1 cellular context compared by ENCODE assay signal in the genomic region with DNA sequence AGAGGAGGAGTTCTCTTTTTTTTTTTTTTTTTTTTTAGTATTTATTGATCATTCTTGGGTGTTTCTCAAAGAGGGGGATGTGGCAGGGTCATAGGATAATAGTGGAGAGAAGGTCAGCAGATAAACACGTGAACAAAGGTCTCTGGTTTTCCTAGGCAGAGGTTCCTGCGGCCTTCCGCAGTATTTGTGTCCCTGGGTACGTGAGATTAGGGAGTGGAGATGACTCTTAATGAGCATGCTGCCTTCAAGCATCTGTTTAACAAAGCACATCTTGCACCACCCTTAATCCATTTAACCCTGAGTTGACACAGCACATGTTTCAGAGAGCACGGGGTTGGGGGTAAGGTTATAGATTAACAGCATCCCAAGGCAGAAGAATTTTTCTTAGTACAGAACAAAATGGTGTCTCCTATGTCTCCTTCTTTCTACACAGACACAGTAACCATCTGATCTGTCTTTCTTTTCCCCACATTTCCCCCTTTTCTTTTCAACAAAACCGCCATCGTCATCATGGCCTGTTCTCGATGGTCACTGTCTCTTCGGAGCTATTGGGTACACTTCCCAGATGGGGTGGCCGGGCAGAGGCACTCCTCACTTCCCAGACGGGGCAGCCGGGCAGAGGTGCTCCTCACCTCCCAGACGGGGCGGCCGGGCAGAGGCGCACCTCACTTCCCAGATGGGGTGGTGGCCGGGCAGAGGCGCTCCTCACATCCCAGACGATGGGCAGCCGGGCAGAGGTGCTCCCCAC.
A peak's percentile ranks its signal among the peaks of the same experiment; 100 is the strongest.
TF ChIP-seq lines count a peak whose summit lies in the region.
"Not testable (repeated sequence)": the region's sequence is repeated elsewhere in the genome, so short reads cannot be mapped to it uniquely, and the experiment has no call there.

No MANE protein-coding gene starts in this region.

TF ChIP-seq in HepG2, 621 proteins besides CTCF, POLR2A, EP300 and RAD21 (continues in another document):
- TF ChIP-seq GFI1 (CRISPR knock-in tag; IDR thresholded peaks at IDR 0.05; ENCODE audit: borderline replicate concordance) (0 out of 2 replicates have a peak, but pooled peaks have one; percentile 41), FOSL2 (CRISPR knock-in tag; IDR thresholded peaks at IDR 0.05) (peak; percentile 42), NR2F6 (IDR thresholded peaks at IDR 0.05) (peak; percentile 48; the same call in 1 of the 2 replicates), NR2F6 (CRISPR knock-in tag; IDR thresholded peaks at IDR 0.05) (peak; percentile 59; the same call in 1 of the 2 replicates), ZNF652 (CRISPR knock-in tag; IDR thresholded peaks at IDR 0.05; ENCODE audit: borderline replicate concordance, low read depth) (peak; percentile 82), ZFX (CRISPR knock-in tag; IDR thresholded peaks at IDR 0.05; ENCODE audit: low read depth) (0 out of 2 replicates have a peak, but pooled peaks have one; percentile 24), SALL1 (CRISPR knock-in tag; IDR thresholded peaks at IDR 0.05) (peak; percentile 53; the same call in 1 of the 2 replicates), FOXA3 (CRISPR knock-in tag; IDR thresholded peaks at IDR 0.05) (peak; percentile 66), ONECUT2 (CRISPR knock-in tag; IDR thresholded peaks at IDR 0.05) (0 out of 2 replicates have a peak, but pooled peaks have one; percentile 22), ZMYM4 (CRISPR knock-in tag; IDR thresholded peaks at IDR 0.05) (peak; percentile 86), ZNF709 (CRISPR knock-in tag; IDR thresholded peaks at IDR 0.05) (0 out of 2 replicates have a peak, but pooled peaks have one; percentile 21), ZFY (CRISPR knock-in tag; IDR thresholded peaks at IDR 0.05) (0 out of 2 replicates have a peak, but pooled peaks have one; percentile 28)
- TF ChIP-seq, protein P1, sequence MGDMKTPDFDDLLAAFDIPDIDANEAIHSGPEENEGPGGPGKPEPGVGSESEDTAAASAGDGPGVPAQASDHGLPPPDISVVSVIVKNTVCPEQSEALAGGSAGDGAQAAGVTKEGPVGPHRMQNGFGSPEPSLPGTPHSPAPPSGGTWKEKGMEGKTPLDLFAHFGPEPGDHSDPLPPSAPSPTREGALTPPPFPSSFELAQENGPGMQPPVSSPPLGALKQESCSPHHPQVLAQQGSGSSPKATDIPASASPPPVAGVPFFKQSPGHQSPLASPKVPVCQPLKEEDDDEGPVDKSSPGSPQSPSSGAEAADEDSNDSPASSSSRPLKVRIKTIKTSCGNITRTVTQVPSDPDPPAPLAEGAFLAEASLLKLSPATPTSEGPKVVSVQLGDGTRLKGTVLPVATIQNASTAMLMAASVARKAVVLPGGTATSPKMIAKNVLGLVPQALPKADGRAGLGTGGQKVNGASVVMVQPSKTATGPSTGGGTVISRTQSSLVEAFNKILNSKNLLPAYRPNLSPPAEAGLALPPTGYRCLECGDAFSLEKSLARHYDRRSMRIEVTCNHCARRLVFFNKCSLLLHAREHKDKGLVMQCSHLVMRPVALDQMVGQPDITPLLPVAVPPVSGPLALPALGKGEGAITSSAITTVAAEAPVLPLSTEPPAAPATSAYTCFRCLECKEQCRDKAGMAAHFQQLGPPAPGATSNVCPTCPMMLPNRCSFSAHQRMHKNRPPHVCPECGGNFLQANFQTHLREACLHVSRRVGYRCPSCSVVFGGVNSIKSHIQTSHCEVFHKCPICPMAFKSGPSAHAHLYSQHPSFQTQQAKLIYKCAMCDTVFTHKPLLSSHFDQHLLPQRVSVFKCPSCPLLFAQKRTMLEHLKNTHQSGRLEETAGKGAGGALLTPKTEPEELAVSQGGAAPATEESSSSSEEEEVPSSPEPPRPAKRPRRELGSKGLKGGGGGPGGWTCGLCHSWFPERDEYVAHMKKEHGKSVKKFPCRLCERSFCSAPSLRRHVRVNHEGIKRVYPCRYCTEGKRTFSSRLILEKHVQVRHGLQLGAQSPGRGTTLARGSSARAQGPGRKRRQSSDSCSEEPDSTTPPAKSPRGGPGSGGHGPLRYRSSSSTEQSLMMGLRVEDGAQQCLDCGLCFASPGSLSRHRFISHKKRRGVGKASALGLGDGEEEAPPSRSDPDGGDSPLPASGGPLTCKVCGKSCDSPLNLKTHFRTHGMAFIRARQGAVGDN (CRISPR knock-in tag; IDR thresholded peaks at IDR 0.05): peak; percentile 74
- TF ChIP-seq, protein P2, sequence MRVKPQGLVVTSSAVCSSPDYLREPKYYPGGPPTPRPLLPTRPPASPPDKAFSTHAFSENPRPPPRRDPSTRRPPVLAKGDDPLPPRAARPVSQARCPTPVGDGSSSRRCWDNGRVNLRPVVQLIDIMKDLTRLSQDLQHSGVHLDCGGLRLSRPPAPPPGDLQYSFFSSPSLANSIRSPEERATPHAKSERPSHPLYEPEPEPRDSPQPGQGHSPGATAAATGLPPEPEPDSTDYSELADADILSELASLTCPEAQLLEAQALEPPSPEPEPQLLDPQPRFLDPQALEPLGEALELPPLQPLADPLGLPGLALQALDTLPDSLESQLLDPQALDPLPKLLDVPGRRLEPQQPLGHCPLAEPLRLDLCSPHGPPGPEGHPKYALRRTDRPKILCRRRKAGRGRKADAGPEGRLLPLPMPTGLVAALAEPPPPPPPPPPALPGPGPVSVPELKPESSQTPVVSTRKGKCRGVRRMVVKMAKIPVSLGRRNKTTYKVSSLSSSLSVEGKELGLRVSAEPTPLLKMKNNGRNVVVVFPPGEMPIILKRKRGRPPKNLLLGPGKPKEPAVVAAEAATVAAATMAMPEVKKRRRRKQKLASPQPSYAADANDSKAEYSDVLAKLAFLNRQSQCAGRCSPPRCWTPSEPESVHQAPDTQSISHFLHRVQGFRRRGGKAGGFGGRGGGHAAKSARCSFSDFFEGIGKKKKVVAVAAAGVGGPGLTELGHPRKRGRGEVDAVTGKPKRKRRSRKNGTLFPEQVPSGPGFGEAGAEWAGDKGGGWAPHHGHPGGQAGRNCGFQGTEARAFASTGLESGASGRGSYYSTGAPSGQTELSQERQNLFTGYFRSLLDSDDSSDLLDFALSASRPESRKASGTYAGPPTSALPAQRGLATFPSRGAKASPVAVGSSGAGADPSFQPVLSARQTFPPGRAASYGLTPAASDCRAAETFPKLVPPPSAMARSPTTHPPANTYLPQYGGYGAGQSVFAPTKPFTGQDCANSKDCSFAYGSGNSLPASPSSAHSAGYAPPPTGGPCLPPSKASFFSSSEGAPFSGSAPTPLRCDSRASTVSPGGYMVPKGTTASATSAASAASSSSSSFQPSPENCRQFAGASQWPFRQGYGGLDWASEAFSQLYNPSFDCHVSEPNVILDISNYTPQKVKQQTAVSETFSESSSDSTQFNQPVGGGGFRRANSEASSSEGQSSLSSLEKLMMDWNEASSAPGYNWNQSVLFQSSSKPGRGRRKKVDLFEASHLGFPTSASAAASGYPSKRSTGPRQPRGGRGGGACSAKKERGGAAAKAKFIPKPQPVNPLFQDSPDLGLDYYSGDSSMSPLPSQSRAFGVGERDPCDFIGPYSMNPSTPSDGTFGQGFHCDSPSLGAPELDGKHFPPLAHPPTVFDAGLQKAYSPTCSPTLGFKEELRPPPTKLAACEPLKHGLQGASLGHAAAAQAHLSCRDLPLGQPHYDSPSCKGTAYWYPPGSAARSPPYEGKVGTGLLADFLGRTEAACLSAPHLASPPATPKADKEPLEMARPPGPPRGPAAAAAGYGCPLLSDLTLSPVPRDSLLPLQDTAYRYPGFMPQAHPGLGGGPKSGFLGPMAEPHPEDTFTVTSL (CRISPR knock-in tag; IDR thresholded peaks at IDR 0.05; ENCODE audit: borderline replicate concordance): peak; percentile 17; the same call in 1 of the 2 replicates
- TF ChIP-seq, protein P3, sequence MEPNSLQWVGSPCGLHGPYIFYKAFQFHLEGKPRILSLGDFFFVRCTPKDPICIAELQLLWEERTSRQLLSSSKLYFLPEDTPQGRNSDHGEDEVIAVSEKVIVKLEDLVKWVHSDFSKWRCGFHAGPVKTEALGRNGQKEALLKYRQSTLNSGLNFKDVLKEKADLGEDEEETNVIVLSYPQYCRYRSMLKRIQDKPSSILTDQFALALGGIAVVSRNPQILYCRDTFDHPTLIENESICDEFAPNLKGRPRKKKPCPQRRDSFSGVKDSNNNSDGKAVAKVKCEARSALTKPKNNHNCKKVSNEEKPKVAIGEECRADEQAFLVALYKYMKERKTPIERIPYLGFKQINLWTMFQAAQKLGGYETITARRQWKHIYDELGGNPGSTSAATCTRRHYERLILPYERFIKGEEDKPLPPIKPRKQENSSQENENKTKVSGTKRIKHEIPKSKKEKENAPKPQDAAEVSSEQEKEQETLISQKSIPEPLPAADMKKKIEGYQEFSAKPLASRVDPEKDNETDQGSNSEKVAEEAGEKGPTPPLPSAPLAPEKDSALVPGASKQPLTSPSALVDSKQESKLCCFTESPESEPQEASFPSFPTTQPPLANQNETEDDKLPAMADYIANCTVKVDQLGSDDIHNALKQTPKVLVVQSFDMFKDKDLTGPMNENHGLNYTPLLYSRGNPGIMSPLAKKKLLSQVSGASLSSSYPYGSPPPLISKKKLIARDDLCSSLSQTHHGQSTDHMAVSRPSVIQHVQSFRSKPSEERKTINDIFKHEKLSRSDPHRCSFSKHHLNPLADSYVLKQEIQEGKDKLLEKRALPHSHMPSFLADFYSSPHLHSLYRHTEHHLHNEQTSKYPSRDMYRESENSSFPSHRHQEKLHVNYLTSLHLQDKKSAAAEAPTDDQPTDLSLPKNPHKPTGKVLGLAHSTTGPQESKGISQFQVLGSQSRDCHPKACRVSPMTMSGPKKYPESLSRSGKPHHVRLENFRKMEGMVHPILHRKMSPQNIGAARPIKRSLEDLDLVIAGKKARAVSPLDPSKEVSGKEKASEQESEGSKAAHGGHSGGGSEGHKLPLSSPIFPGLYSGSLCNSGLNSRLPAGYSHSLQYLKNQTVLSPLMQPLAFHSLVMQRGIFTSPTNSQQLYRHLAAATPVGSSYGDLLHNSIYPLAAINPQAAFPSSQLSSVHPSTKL (CRISPR knock-in tag; IDR thresholded peaks at IDR 0.05): peak; percentile 89
- TF ChIP-seq, protein P4, sequence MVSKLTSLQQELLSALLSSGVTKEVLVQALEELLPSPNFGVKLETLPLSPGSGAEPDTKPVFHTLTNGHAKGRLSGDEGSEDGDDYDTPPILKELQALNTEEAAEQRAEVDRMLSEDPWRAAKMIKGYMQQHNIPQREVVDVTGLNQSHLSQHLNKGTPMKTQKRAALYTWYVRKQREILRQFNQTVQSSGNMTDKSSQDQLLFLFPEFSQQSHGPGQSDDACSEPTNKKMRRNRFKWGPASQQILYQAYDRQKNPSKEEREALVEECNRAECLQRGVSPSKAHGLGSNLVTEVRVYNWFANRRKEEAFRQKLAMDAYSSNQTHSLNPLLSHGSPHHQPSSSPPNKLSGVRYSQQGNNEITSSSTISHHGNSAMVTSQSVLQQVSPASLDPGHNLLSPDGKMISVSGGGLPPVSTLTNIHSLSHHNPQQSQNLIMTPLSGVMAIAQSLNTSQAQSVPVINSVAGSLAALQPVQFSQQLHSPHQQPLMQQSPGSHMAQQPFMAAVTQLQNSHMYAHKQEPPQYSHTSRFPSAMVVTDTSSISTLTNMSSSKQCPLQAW (CRISPR knock-in tag; IDR thresholded peaks at IDR 0.05): 0 out of 2 replicates have a peak, but pooled peaks have one; percentile 23
- TF ChIP-seq, protein P5, sequence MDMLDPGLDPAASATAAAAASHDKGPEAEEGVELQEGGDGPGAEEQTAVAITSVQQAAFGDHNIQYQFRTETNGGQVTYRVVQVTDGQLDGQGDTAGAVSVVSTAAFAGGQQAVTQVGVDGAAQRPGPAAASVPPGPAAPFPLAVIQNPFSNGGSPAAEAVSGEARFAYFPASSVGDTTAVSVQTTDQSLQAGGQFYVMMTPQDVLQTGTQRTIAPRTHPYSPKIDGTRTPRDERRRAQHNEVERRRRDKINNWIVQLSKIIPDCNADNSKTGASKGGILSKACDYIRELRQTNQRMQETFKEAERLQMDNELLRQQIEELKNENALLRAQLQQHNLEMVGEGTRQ (IDR thresholded peaks at IDR 0.05; ENCODE audit: low read depth, low read length): not testable (repeated sequence)
- TF ChIP-seq, protein P5 (CRISPR knock-in tag; IDR thresholded peaks at IDR 0.05; ENCODE audit: borderline replicate concordance): peak; percentile 35; the same call in 1 of the 2 replicates
- TF ChIP-seq, protein P6, sequence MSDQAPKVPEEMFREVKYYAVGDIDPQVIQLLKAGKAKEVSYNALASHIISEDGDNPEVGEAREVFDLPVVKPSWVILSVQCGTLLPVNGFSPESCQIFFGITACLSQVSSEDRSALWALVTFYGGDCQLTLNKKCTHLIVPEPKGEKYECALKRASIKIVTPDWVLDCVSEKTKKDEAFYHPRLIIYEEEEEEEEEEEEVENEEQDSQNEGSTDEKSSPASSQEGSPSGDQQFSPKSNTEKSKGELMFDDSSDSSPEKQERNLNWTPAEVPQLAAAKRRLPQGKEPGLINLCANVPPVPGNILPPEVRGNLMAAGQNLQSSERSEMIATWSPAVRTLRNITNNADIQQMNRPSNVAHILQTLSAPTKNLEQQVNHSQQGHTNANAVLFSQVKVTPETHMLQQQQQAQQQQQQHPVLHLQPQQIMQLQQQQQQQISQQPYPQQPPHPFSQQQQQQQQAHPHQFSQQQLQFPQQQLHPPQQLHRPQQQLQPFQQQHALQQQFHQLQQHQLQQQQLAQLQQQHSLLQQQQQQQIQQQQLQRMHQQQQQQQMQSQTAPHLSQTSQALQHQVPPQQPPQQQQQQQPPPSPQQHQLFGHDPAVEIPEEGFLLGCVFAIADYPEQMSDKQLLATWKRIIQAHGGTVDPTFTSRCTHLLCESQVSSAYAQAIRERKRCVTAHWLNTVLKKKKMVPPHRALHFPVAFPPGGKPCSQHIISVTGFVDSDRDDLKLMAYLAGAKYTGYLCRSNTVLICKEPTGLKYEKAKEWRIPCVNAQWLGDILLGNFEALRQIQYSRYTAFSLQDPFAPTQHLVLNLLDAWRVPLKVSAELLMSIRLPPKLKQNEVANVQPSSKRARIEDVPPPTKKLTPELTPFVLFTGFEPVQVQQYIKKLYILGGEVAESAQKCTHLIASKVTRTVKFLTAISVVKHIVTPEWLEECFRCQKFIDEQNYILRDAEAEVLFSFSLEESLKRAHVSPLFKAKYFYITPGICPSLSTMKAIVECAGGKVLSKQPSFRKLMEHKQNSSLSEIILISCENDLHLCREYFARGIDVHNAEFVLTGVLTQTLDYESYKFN (CRISPR knock-in tag; conservative IDR thresholded peaks at IDR 0.05): peak; percentile 75
- TF ChIP-seq, protein P7, sequence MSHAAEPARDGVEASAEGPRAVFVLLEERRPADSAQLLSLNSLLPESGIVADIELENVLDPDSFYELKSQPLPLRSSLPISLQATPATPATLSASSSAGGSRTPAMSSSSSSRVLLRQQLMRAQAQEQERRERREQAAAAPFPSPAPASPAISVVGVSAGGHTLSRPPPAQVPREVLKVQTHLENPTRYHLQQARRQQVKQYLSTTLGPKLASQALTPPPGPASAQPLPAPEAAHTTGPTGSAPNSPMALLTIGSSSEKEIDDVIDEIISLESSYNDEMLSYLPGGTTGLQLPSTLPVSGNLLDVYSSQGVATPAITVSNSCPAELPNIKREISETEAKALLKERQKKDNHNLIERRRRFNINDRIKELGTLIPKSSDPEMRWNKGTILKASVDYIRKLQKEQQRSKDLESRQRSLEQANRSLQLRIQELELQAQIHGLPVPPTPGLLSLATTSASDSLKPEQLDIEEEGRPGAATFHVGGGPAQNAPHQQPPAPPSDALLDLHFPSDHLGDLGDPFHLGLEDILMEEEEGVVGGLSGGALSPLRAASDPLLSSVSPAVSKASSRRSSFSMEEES (CRISPR knock-in tag; IDR thresholded peaks at IDR 0.05): peak; percentile 67; the same call in 1 of the 2 replicates
- TF ChIP-seq, protein P8, sequence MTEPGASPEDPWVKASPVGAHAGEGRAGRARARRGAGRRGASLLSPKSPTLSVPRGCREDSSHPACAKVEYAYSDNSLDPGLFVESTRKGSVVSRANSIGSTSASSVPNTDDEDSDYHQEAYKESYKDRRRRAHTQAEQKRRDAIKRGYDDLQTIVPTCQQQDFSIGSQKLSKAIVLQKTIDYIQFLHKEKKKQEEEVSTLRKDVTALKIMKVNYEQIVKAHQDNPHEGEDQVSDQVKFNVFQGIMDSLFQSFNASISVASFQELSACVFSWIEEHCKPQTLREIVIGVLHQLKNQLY (CRISPR knock-in tag; IDR thresholded peaks at IDR 0.05): peak; percentile 89
